16 cellular contexts compared by ENCODE assay signal in genomic region chr4:8147231-8147970, GRCh38. TPM values are rescaled to one million over a fixed set of nuclear protein-coding genes. Genes with fewer than 3 reads are reported as not detected.
DNase-seq lines count a peak whose midpoint lies in the region; ATAC-seq, FAIRE-seq and TF ChIP-seq lines count a peak whose summit lies in the region.
"Had no signal": no experiment of that assay in that cellular context is flagged by ENCODE, and none has a peak within 500 bp of the region (broad histone marks: within the 10 kb centered on the region; RNA-seq: fewer than 3 reads in every experiment).

No MANE protein-coding gene starts in this region.

- no peak overlapping the region for H4K91ac ChIP-seq in IMR-90 (ENCODE audit: insufficient read depth, low read depth, low read length)
- H4K91ac ChIP-seq in H1 (replicated peaks; ENCODE audit: insufficient read length, low read length) = no peak overlapping the region

- H2BK15ac ChIP-seq in IMR-90 (ENCODE audit: low read depth, low read length) (no peak overlapping the region), H1 (ENCODE audit: low read length) (no peak overlapping the region)

- no peak for FAIRE-seq in H1 (lab: Jason Lieb, UNC)
- FAIRE-seq: H54 had no signal

- no peak overlapping the region for H3K4me3 Mint-ChIP-seq in memory B cell
- H3K4me3 Mint-ChIP-seq: CD4-positive, alpha-beta memory T cell had no signal

- WGBS in IMR-90 (ENCODE audit: extremely low coverage in 2 of 2, insufficient read length in 1 of 2), 2 experiments = 41% methylated on average over 8 of the region's 19 CpGs; no CpG with 5 or more reads in 1 of the 2 experiments
- WGBS in H1 (ENCODE audit: extremely low coverage in 1 of 2, insufficient coverage in 1 of 2, insufficient read length in 1 of 2, insufficient replicate concordance in 2 of 2, low coverage in 1 of 2, low lambda C conversion rate in 2 of 2, missing lambda C conversion rate in 1 of 2), 2 experiments = 75% methylated on average over 19 of the region's 19 CpGs; no CpG with 5 or more reads in 1 of the 2 experiments
- 70% methylated on average over 10 to 17 of the region's 19 CpGs for WGBS in esophagus squamous epithelium, 2 donors

- intact Hi-C loops in IMR-90 (cut with micrococcal nuclease) (no loop called here), esophagus squamous epithelium (cut with DNase I) (no loop called here)

- H2AK5ac ChIP-seq in IMR-90 (ENCODE audit: low read depth, low read length) (no peak overlapping the region), H1 (ENCODE audit: low read depth, low read length) (peak overlapping the region; percentile 65; the same call in 1 of the 2 replicates)

- no peak overlapping the region for H2BK12ac ChIP-seq in H1 (ENCODE audit: low read depth, low read length)

- H3K18ac ChIP-seq in IMR-90 (ENCODE audit: low read depth, low read length) (no peak overlapping the region), H1 (ENCODE audit: extremely low read depth, low read length) (no peak overlapping the region)

- H4K5ac ChIP-seq in IMR-90 (ENCODE audit: low read depth, low read length) (no peak overlapping the region), H1 (ENCODE audit: insufficient read length, low read depth, low read length) (no peak overlapping the region)

- H4K8ac ChIP-seq in IMR-90 (ENCODE audit: low read depth in 2 of 2, low read length in 2 of 2) = no peak overlapping the region
- no peak overlapping the region for H4K8ac ChIP-seq in H1 (ENCODE audit: extremely low read depth, insufficient read depth, low read length)

- BruUV-seq in IMR-90 (replicated peaks; lab: Mats Ljungman, UMichigan) = no TSS peak

- H3K23me2 ChIP-seq in H1 (ENCODE audit: low read depth, low read length) = no peaks in the 10 kb centered on the region

- peaks cover 4% of the 10 kb centered on the region for H3K27me3 Mint-ChIP-seq in memory B cell

- H3K9ac ChIP-seq in BLaER1 (0 out of 2 replicates have a peak overlapping the region, but pooled peaks have one; percentile 25), IMR-90 (ENCODE audit: low read depth, low read length) (no peak overlapping the region), H1 (replicated peaks in 1 of 4; ENCODE audit: extremely low read depth in 1 of 4, low read depth in 3 of 4, low read length in 3 of 4) (no peak overlapping the region)

- H3K23ac ChIP-seq in IMR-90 (ENCODE audit: low read depth, low read length) = no peak overlapping the region
- no peak overlapping the region for H3K23ac ChIP-seq in H1 (ENCODE audit: insufficient read length)

- no peaks in the 10 kb centered on the region for H3K4me1 Mint-ChIP-seq in memory B cell

- H3K79me2 ChIP-seq in H1 (ENCODE audit: control insufficient read depth in 1 of 2, insufficient read depth in 2 of 2, low read length in 2 of 2) = no peaks in the 10 kb centered on the region

- TF ChIP-seq RAD21 in IMR-90 (IDR thresholded peaks at IDR 0.05; ENCODE audit: low read length) = no peak
- no peak for TF ChIP-seq RAD21 in H1 (IDR thresholded peaks at IDR 0.05 in 1 of 2, conservative IDR thresholded peaks at IDR 0.05 in 1 of 2; ENCODE audit: low read depth in 2 of 2, low read length in 2 of 2)

- ATAC-seq in IMR-90 (ENCODE audit: low read depth) = no peak
- no peak for ATAC-seq in memory B cell (ENCODE audit: low read depth)
- ATAC-seq in HG02763 (IDR thresholded peaks at IDR 0.05; ENCODE audit: unreplicated experiment) = no peak

- H3K79me1 ChIP-seq in IMR-90 (ENCODE audit: low read depth in 1 of 2, low read length in 2 of 2) (no peaks in the 10 kb centered on the region), H1 (ENCODE audit: low read depth, low read length) (no peaks in the 10 kb centered on the region)

- in situ Hi-C loops in IMR-90 (cut with MboI; ENCODE audit: low sequenced_read_pairs) = no loop called here

- peak overlapping the region; percentile 75 for H3K27ac Mint-ChIP-seq in memory B cell
- H3K27ac Mint-ChIP-seq: CD4-positive, alpha-beta memory T cell had no signal

- H2BK120ac ChIP-seq in IMR-90 (ENCODE audit: low read depth, low read length) = no peak overlapping the region
- H2BK120ac ChIP-seq in H1 (replicated peaks; ENCODE audit: low read depth, low read length) = no peak overlapping the region

- no peaks in the 10 kb centered on the region for H3K36me3 ChIP-seq in BLaER1
- H3K36me3 ChIP-seq in IMR-90 (ENCODE audit: control insufficient read depth, insufficient read depth, low read length) = no peaks in the 10 kb centered on the region
- H3K36me3 ChIP-seq in H1 (ENCODE audit: control insufficient read depth in 2 of 4, insufficient read depth in 4 of 4, low read length in 3 of 4) = no peaks in the 10 kb centered on the region; a peak in 1 of 8 replicates
- peaks cover 0 to 28% (median 0%) of the 10 kb centered on the region in 3 donors for H3K36me3 ChIP-seq in esophagus squamous epithelium

- H4K20me1 ChIP-seq in BLaER1 (peaks cover 6% of the 10 kb centered on the region; the same call in 1 of the 2 replicates), IMR-90 (ENCODE audit: insufficient read depth, low read length) (no peaks in the 10 kb centered on the region), H1 (replicated peaks in 1 of 2; ENCODE audit: control insufficient read depth in 1 of 2, insufficient read depth in 2 of 2, low read length in 2 of 2) (no peaks in the 10 kb centered on the region)

- no peak overlapping the region for H2BK5ac ChIP-seq in IMR-90 (ENCODE audit: low read depth, low read length, poor library complexity, severe bottlenecking)
- H2BK5ac ChIP-seq in H1 (ENCODE audit: low read depth, low read length) = no peak overlapping the region

- no peak overlapping the region for H2BK20ac ChIP-seq in IMR-90 (ENCODE audit: low read depth, low read length)
- no peak overlapping the region for H2BK20ac ChIP-seq in H1 (ENCODE audit: low read length)

- H3K27me3 ChIP-seq in BLaER1 (no peaks in the 10 kb centered on the region), IMR-90 (ENCODE audit: control insufficient read depth, insufficient read depth, low read length) (peaks cover 82% of the 10 kb centered on the region), H1 (replicated peaks in 1 of 4; ENCODE audit: control insufficient read depth in 3 of 4, extremely low read depth in 1 of 4, insufficient read depth in 3 of 4, low read length in 3 of 4) (no peaks in the 10 kb centered on the region), esophagus squamous epithelium (peaks cover 0 to 30% (median 0%) of the 10 kb centered on the region in 4 donors)

- H3K36me3 Mint-ChIP-seq in memory B cell = no peaks in the 10 kb centered on the region
- H3K36me3 Mint-ChIP-seq: CD4-positive, alpha-beta memory T cell had no signal

- no peaks in the 10 kb centered on the region for H3K9me3 ChIP-seq in BLaER1
- H3K9me3 ChIP-seq in IMR-90 (ENCODE audit: control insufficient read depth, insufficient read depth, low read length) = no peaks in the 10 kb centered on the region
- no peaks in the 10 kb centered on the region for H3K9me3 ChIP-seq in H1 (ENCODE audit: insufficient read depth in 2 of 2, low read depth in 1 of 2, low read length in 1 of 2)
- H3K9me3 ChIP-seq in esophagus squamous epithelium = no peaks in the 10 kb centered on the region

- TF ChIP-seq EP300 in H1 (IDR thresholded peaks at IDR 0.05; ENCODE audit: borderline replicate concordance in 1 of 2, low read depth in 2 of 2, low read length in 2 of 2) = no peak

- dilution Hi-C loops in IMR-90 (cut with HindIII; ENCODE audit: low sequenced_read_pairs, unreplicated experiment) = no loop called here

- CTCF ChIA-PET in IMR-90 (lab: Yijun Ruan, JAX) (no interaction called here), H1 (lab: Charles Lee; ENCODE audit: partially characterized antibody) (interaction anchor here (0.6 to 2.7 kb wide), 4 partner anchors 12 to 80 kb away, joined by 3 to 9 read pairs (median 4); no protein-coding TSS in a partner anchor)

- H3K9me3 Mint-ChIP-seq in memory B cell = no peaks in the 10 kb centered on the region
- H3K9me3 Mint-ChIP-seq: CD4-positive, alpha-beta memory T cell had no signal

- H3K27ac ChIP-seq in BLaER1 (0 out of 2 replicates have a peak overlapping the region, but pooled peaks have one; percentile 2), IMR-90 (ENCODE audit: insufficient read depth, low read length) (no peak overlapping the region), H1 (ENCODE audit: low read depth, low read length) (no peak overlapping the region), caudate nucleus (ENCODE audit: low read depth, low read length) (no peak overlapping the region), esophagus squamous epithelium (no peak overlapping the region)
- H3K27ac ChIP-seq: RWPE1 had no signal

- no peak for TF ChIP-seq CTCF in IMR-90 (conservative IDR thresholded peaks at IDR 0.05; ENCODE audit: low read depth, low read length)
- TF ChIP-seq CTCF in H1 (IDR thresholded peaks at IDR 0.05; ENCODE audit: control extremely low read depth in 1 of 3, insufficient read depth in 1 of 3, low read depth in 1 of 3, low read length in 3 of 3) = no peak
- no peak for TF ChIP-seq CTCF in esophagus squamous epithelium (IDR thresholded peaks at IDR 0.05)

- H2AK9ac ChIP-seq in IMR-90 (replicated peaks; ENCODE audit: low read depth, low read length, poor library complexity) = peak overlapping the region; percentile 28

- H3K4me1 ChIP-seq in BLaER1 (peaks cover 60% of the 10 kb centered on the region), IMR-90 (ENCODE audit: control insufficient read depth, insufficient read depth, low read length) (no peaks in the 10 kb centered on the region), H1 (replicated peaks in 1 of 4; ENCODE audit: control insufficient read depth in 3 of 4, insufficient read depth in 4 of 4, low read length in 3 of 4) (peaks cover 0 to 12% (median 9%) of the 10 kb centered on the region in 4 experiments; a peak in 6 of 7 replicates), esophagus squamous epithelium (peaks cover 0 to 16% (median 5%) of the 10 kb centered on the region in 3 donors)

- H3K9me1 ChIP-seq in IMR-90 (ENCODE audit: insufficient read depth, low read length) = no peaks in the 10 kb centered on the region

- H3K14ac ChIP-seq in IMR-90 (replicated peaks; ENCODE audit: low read depth, low read length) (no peak overlapping the region), H1 (ENCODE audit: insufficient read length) (no peak overlapping the region)

- no peak overlapping the region for H3K4ac ChIP-seq in IMR-90 (ENCODE audit: low read depth, low read length)
- H3K4ac ChIP-seq in H1 (replicated peaks; ENCODE audit: insufficient read length, low read depth, low read length) = no peak overlapping the region

- no peak overlapping the region for H3K56ac ChIP-seq in IMR-90 (ENCODE audit: extremely low read depth, insufficient read depth, low read length)
- H3K56ac ChIP-seq in H1 (replicated peaks; ENCODE audit: insufficient read length, low read depth, low read length) = no peak overlapping the region

- H3K4me2 ChIP-seq in BLaER1 = peak overlapping the region; percentile 75
- H3K4me2 ChIP-seq in IMR-90 (ENCODE audit: low read depth, low read length) = no peak overlapping the region
- no peak overlapping the region for H3K4me2 ChIP-seq in H1 (ENCODE audit: insufficient read depth in 1 of 2, low read depth in 2 of 2, low read length in 2 of 2)

- H2AFZ ChIP-seq in IMR-90 (replicated peaks; ENCODE audit: low read length, poor library complexity) (no peak overlapping the region), H1 (ENCODE audit: low read length) (no peak overlapping the region)

- TF ChIP-seq POLR2A in IMR-90 (IDR thresholded peaks at IDR 0.05; ENCODE audit: low read depth, low read length) (no peak), H1 (IDR thresholded peaks at IDR 0.05; ENCODE audit: control extremely low read depth in 1 of 2, low read depth in 2 of 2, low read length in 2 of 2) (no peak), esophagus squamous epithelium (IDR thresholded peaks at IDR 0.05) (no peak)

- POLR2A ChIA-PET in IMR-90 (lab: Charles Lee; ENCODE audit: unreplicated experiment) = no interaction called here
- POLR2A ChIA-PET in H1 (lab: Charles Lee; ENCODE audit: partially characterized antibody) = interaction anchor here (1.7 kb wide), 1 partner anchor 11 kb away, joined by 3 read pairs; the partner anchor contains the start of gene ABLIM2

- no peak overlapping the region for H3K4me3 ChIP-seq in BLaER1
- H3K4me3 ChIP-seq in IMR-90 (ENCODE audit: insufficient read depth, low read depth, low read length) = no peak overlapping the region
- H3K4me3 ChIP-seq in H1 (ENCODE audit: extremely low read depth in 1 of 4, insufficient read depth in 2 of 4, low read depth in 3 of 4, low read length in 4 of 4) = no peak overlapping the region
- H3K4me3 ChIP-seq in esophagus squamous epithelium = no peak overlapping the region

- DNase-seq in IMR-90 (no peak), H1 (ENCODE audit: low read depth in 1 of 2, low spot score in 2 of 2) (no peak), memory B cell (ENCODE audit: low spot score in 2 of 2) (no peak), caudate nucleus (lab: John Stamatoyannopoulos, UW) (no peak), esophagus squamous epithelium (lab: John Stamatoyannopoulos, UW) (no peak)
- DNase-seq in stimulated activated CD4-positive, alpha-beta T cell treated with anti-CD3 and anti-CD28 coated beads, Interleukin-15, amount 100 ng/mL, for 24 hours = no peak
- DNase-seq: AML-193; CD4-positive, alpha-beta memory T cell; Kasumi-1; NCI-H2029 treated with DMSO at 0.1 percent for 48 hours; NCI-H524; OCI-M1 had no signal

RNA-seq across cellular contexts. Expression of gene ABLIM2, which starts 11.2 kb away (rescaled TPM):
- under 0.01 TPM in 2 replicates for total RNA-seq in IMR-90 (2012; rRNA removed)
- 0.07 and 0.10 TPM in 2 replicates for polyA plus RNA-seq in IMR-90 (2012; rRNA removed)
- 0.05 and 0.08 TPM in 2 replicates for polyA plus RNA-seq in IMR-90 (2012; cell fraction: cytosol; rRNA removed)
- polyA plus RNA-seq in IMR-90 (2012; cell fraction: nucleus; rRNA removed; ENCODE audit: low replicate concordance) = 0.08 TPM in 2 replicates
- 2.8 and 3.0 TPM in 2 replicates for total RNA-seq in H1 (2021; fragmentation: NEBNext Ultra II Directional; extraction: Animal tissue kit (Norgen Biotek cat#: 25700))
- 3.0 TPM in 2 replicates for polyA plus RNA-seq in H1 (2011; rRNA removed)
- 3.6 TPM for polyA plus RNA-seq in H1 (2011; cell fraction: cytosol; rRNA removed)
- 5.9 TPM for polyA plus RNA-seq in H1 (2011; cell fraction: nucleus; rRNA removed)
- polyA plus RNA-seq in H1 (2012, experiment 1 of 2) = 2.9 to 4.0 TPM (median 3.3 TPM) in 4 replicates
- polyA plus RNA-seq in H1 (2012, experiment 2 of 2) = 2.2 TPM
- polyA plus RNA-seq in H1 (2013, experiment 1 of 2) = 0.95 TPM
- polyA plus RNA-seq in H1 (2013, experiment 2 of 2) = 1.2 TPM
- polyA minus RNA-seq in H1 (2011; rRNA and poly(A)+ RNA removed) = 2.7 and 4.9 TPM in 2 replicates
- 1.2 TPM for polyA minus RNA-seq in H1 (2011; cell fraction: cytosol; rRNA and poly(A)+ RNA removed)
- polyA minus RNA-seq in H1 (2011; cell fraction: nucleus; rRNA and poly(A)+ RNA removed) = 9.1 TPM
- 10 to 100 TPM; 13.5 to 26.7 (median 15.7) TPM for total RNA-seq in esophagus squamous epithelium

RNA-seq across cellular contexts. Expression of gene SH3TC1, which starts 51.7 kb away (rescaled TPM):
- total RNA-seq in IMR-90 (2012; rRNA removed) (1.4 and 1.6 TPM in 2 replicates), esophagus squamous epithelium (10 to 100 TPM; 24.6 to 31.2 (median 27.1) TPM)
- polyA plus RNA-seq in IMR-90 (2012; rRNA removed) (2.2 and 2.3 TPM in 2 replicates), H1 (2011; rRNA removed) (0.13 and 0.15 TPM in 2 replicates)
- 2.4 and 2.5 TPM in 2 replicates for polyA plus RNA-seq in IMR-90 (2012; cell fraction: cytosol; rRNA removed)
- polyA plus RNA-seq in IMR-90 (2012; cell fraction: nucleus; rRNA removed; ENCODE audit: low replicate concordance) = 7.2 and 19.2 TPM in 2 replicates
- total RNA-seq in H1 (2021; fragmentation: NEBNext Ultra II Directional; extraction: Animal tissue kit (Norgen Biotek cat#: 25700)) = 0.29 TPM in 1 of 2 replicates, not detected in the other
- 0.14 TPM for polyA plus RNA-seq in H1 (2011; cell fraction: cytosol; rRNA removed)
- 0.29 TPM for polyA plus RNA-seq in H1 (2011; cell fraction: nucleus; rRNA removed)
- 0.08 to 0.36 TPM (median 0.14 TPM) in 4 replicates for polyA plus RNA-seq in H1 (2012, experiment 1 of 2)
- polyA plus RNA-seq in H1 (2012, experiment 2 of 2) = 0.22 TPM
- 0.16 TPM for polyA plus RNA-seq in H1 (2013, experiment 1 of 2)
- 0.07 TPM for polyA plus RNA-seq in H1 (2013, experiment 2 of 2)
- 0.13 and 0.71 TPM in 2 replicates for polyA minus RNA-seq in H1 (2011; rRNA and poly(A)+ RNA removed)
- not detected for polyA minus RNA-seq in H1 (2011; cell fraction: cytosol; rRNA and poly(A)+ RNA removed)
- 0.30 TPM for polyA minus RNA-seq in H1 (2011; cell fraction: nucleus; rRNA and poly(A)+ RNA removed)
